11 cellular contexts compared by ENCODE assay signal in the genomic region with DNA sequence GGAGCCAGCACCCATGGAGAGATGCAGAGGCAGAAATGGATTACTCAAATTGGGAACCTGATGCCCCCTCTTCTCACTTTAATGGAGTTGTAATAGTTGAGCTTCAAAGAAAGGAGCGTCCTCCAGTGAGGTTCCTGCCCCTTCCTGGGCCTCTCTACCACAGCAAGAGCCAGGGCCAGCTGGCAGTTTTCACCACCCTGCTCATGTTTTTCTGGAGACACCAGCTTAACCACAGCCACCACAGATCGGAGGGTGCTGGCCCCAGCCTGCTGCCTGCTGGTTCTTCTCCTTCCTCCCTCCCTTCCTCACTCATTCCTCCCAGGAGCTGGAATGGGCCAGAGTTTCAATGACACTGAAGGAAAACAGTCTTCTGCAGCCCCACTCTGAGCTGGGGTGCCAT. TPM values are rescaled to one million over a fixed set of nuclear protein-coding genes. Genes with fewer than 3 reads are reported as not detected.
DNase-seq lines count a peak whose midpoint lies in the region; ATAC-seq and TF ChIP-seq lines count a peak whose summit lies in the region.
"Had no signal": no experiment of that assay in that cellular context is flagged by ENCODE, and none has a peak within 500 bp of the region (broad histone marks: within the 10 kb centered on the region; RNA-seq: fewer than 3 reads in every experiment).

No MANE protein-coding gene starts in this region.

- H3K4me3 ChIP-seq in BLaER1 (0 out of 2 replicates have a peak overlapping the region, but pooled peaks have one; percentile 2), KMS-11 (IDR thresholded peaks at IDR 0.05; ENCODE audit: insufficient read depth, low read depth, low read length) (no peak overlapping the region), hepatocyte (no peak overlapping the region)
- H3K4me3 ChIP-seq: skin epidermis had no signal

- H3K27me3 ChIP-seq in BLaER1 (no peaks in the 10 kb centered on the region), KMS-11 (ENCODE audit: insufficient read depth, low read depth) (no peaks in the 10 kb centered on the region), hepatocyte (no peaks in the 10 kb centered on the region), foreskin keratinocyte (no peaks in the 10 kb centered on the region)

- no peaks in the 10 kb centered on the region for H3K79me2 ChIP-seq in KMS-11 (ENCODE audit: insufficient read depth, low read depth)
- H3K79me2 ChIP-seq in hepatocyte, result no peaks in the 10 kb centered on the region

- H4K20me1 ChIP-seq in BLaER1 (peaks cover 16% of the 10 kb centered on the region; the same call in 1 of the 2 replicates), KMS-11 (ENCODE audit: insufficient read depth) (no peaks in the 10 kb centered on the region), hepatocyte (ENCODE audit: insufficient read depth, poor library complexity, severe bottlenecking) (no peaks in the 10 kb centered on the region)

- H3K4me1 ChIP-seq in BLaER1 (peaks cover 83% of the 10 kb centered on the region), KMS-11 (ENCODE audit: low read depth, poor library complexity, severe bottlenecking) (peaks cover 69% of the 10 kb centered on the region), hepatocyte (ENCODE audit: insufficient read depth) (peaks cover 41% of the 10 kb centered on the region), foreskin keratinocyte (peaks cover 23% of the 10 kb centered on the region)

- no peaks in the 10 kb centered on the region for H3K9me2 ChIP-seq in hepatocyte (replicated peaks; ENCODE audit: insufficient read depth)

- 62% methylated on average over 2 of the region's 2 CpGs for WGBS in hepatocyte (ENCODE audit: low lambda C conversion rate, missing lambda C conversion rate)

- H3K9me3 ChIP-seq in BLaER1 (no peaks in the 10 kb centered on the region), hepatocyte (ENCODE audit: low read depth) (no peaks in the 10 kb centered on the region)

- peak overlapping the region; percentile 52 for H3K27ac ChIP-seq in BLaER1
- peak overlapping the region; percentile 57 for H3K27ac ChIP-seq in KMS-11
- H3K27ac ChIP-seq in hepatocyte, result peak overlapping the region; percentile 42
- H3K27ac ChIP-seq in foreskin keratinocyte, result no peak overlapping the region

- DNase-seq in activated CD4-positive, alpha-beta T cell treated with anti-CD3 and anti-CD28 coated beads, Interleukin-2, amount 50 U/mL, for 48 hours, result peak; percentile 28 to 46
- no peak for DNase-seq in hepatocyte (ENCODE audit: low spot score)
- no peak for DNase-seq in effector CD8-positive, alpha-beta T cell (lab: John Stamatoyannopoulos, UW)
- DNase-seq in NCI-H2171 treated with DMSO at 0.1 percent for 48 hours (lab: John Stamatoyannopoulos, UW), result no peak
- no peak for DNase-seq in foreskin keratinocyte
- DNase-seq: activated CD4-positive, CD25-positive, alpha-beta regulatory T cell treated with anti-CD3 and anti-CD28 coated beads, Interleukin-2, amount 50 U/mL, for 72 hours; NCI-H524 had no signal

- TF ChIP-seq CTCF in KMS-11 (conservative IDR thresholded peaks at IDR 0.05; ENCODE audit: low read depth, low read length) (no peak), hepatocyte (IDR thresholded peaks at IDR 0.05; ENCODE audit: poor library complexity) (no peak), foreskin keratinocyte (conservative IDR thresholded peaks at IDR 0.05) (no peak)

- H2AFZ ChIP-seq in KMS-11 (ENCODE audit: low read depth) (peak overlapping the region; percentile 24; the same call in 1 of the 2 replicates), hepatocyte (no peak overlapping the region)

- H3K36me3 ChIP-seq in BLaER1 (peaks cover 37% of the 10 kb centered on the region), KMS-11 (ENCODE audit: insufficient read depth) (no peaks in the 10 kb centered on the region), hepatocyte (replicated peaks; ENCODE audit: insufficient read depth, low read depth) (no peaks in the 10 kb centered on the region)

- H3K9ac ChIP-seq in BLaER1, result peak overlapping the region; percentile 21; the same call in 1 of the 2 replicates
- H3K9ac ChIP-seq in KMS-11, result peak overlapping the region; percentile 21; the same call in 1 of the 2 replicates

- ATAC-seq in GM19035 (IDR thresholded peaks at IDR 0.05; ENCODE audit: unreplicated experiment), result no peak
- ATAC-seq in foreskin keratinocyte, result no peak

- H3K4me2 ChIP-seq in BLaER1, result peak overlapping the region; percentile 90
- peak overlapping the region; percentile 96 for H3K4me2 ChIP-seq in KMS-11
- H3K4me2 ChIP-seq in hepatocyte, result no peak overlapping the region

RNA-seq across cellular contexts. Expression of a gene that starts 57.8 kb away (rescaled TPM):
- total RNA-seq in hepatocyte, result 12.7 and 13.4 TPM in 2 replicates
- polyA plus RNA-seq in hepatocyte, result 9.5 TPM in 2 replicates
- total RNA-seq in foreskin keratinocyte, result 11.2 and 12.4 TPM in 2 replicates
- polyA plus RNA-seq in foreskin keratinocyte, result 3.4 and 3.8 TPM in 2 replicates

Comparison
In these comparisons a context has a peak if more than half of its experiments do, and no peak if none do; other contexts are left out.
1. DNase-seq: peak in activated CD4-positive, alpha-beta T cell treated with anti-CD3 and anti-CD28 coated beads, Interleukin-2, amount 50 U/mL, for 48 hours (2 of 2); none in hepatocyte (single experiment), effector CD8-positive, alpha-beta T cell (single experiment), NCI-H2171 treated with DMSO at 0.1 percent for 48 hours (single experiment) and foreskin keratinocyte (0 of 2).